In genomic region chr12:27142102-27142721, GRCh38 we compare ENCODE assay signal across 8 cellular contexts. TPM values are rescaled to one million over a fixed set of nuclear protein-coding genes. Genes with fewer than 3 reads are reported as not detected.
DNase-seq lines count a peak whose midpoint lies in the region; ATAC-seq and TF ChIP-seq lines count a peak whose summit lies in the region.

No MANE protein-coding gene starts in this region.

- H3K4me1 ChIP-seq in CD8-positive, alpha-beta T cell (ENCODE audit: insufficient read depth, low read length), result no peaks in the 10 kb centered on the region
- peaks cover 0 to 20% (median 10%) of the 10 kb centered on the region in 4 donors for H3K4me1 ChIP-seq in esophagus muscularis mucosa
- H3K4me1 ChIP-seq in upper lobe of left lung, result peaks cover 0 to 6% (median 3%) of the 10 kb centered on the region in 4 donors

- TF ChIP-seq EP300 in esophagus muscularis mucosa (IDR thresholded peaks at IDR 0.05) (no peak), upper lobe of left lung (IDR thresholded peaks at IDR 0.05) (no peak)

- no peaks in the 10 kb centered on the region for H3K36me3 ChIP-seq in CD8-positive, alpha-beta T cell (ENCODE audit: insufficient read depth, low read length)
- H3K36me3 ChIP-seq in esophagus muscularis mucosa, result no peaks in the 10 kb centered on the region
- H3K36me3 ChIP-seq in upper lobe of left lung, result no peaks in the 10 kb centered on the region

- H3K9me3 Mint-ChIP-seq in CD8-positive, alpha-beta T cell, result no peaks in the 10 kb centered on the region
- peaks cover 0 to 2% (median 0%) of the 10 kb centered on the region in 9 donors for H3K9me3 Mint-ChIP-seq in naive thymus-derived CD8-positive, alpha-beta T cell

- no peaks in the 10 kb centered on the region for H3K27me3 Mint-ChIP-seq in CD8-positive, alpha-beta T cell (ENCODE audit: low read depth)
- no peaks in the 10 kb centered on the region for H3K27me3 Mint-ChIP-seq in naive thymus-derived CD8-positive, alpha-beta T cell

- H3K4me3 Mint-ChIP-seq in CD8-positive, alpha-beta T cell, result no peak overlapping the region
- H3K4me3 Mint-ChIP-seq in naive thymus-derived CD8-positive, alpha-beta T cell, result peak overlapping the region in 1 of 10 donors; percentile 6

- H3K27me3 ChIP-seq in CD8-positive, alpha-beta T cell (ENCODE audit: insufficient read depth, low read length), result no peaks in the 10 kb centered on the region
- no peaks in the 10 kb centered on the region for H3K27me3 ChIP-seq in esophagus muscularis mucosa
- H3K27me3 ChIP-seq in upper lobe of left lung, result no peaks in the 10 kb centered on the region

- H3K36me3 Mint-ChIP-seq in CD8-positive, alpha-beta T cell, result peaks cover 3% of the 10 kb centered on the region
- H3K36me3 Mint-ChIP-seq in naive thymus-derived CD8-positive, alpha-beta T cell, result peaks cover 0 to 6% (median 2%) of the 10 kb centered on the region in 3 donors

- 31% methylated on average over 3 of the region's 3 CpGs for WGBS in esophagus muscularis mucosa
- 33 to 36% methylated on average over 3 of the region's 3 CpGs for WGBS in upper lobe of left lung, 2 donors

- no peak overlapping the region for H3K27ac ChIP-seq in CD8-positive, alpha-beta T cell (ENCODE audit: low read depth, low read length)
- H3K27ac ChIP-seq in esophagus muscularis mucosa (replicated peaks in 1 of 4) (no peak overlapping the region), upper lobe of left lung (no peak overlapping the region)

- no peak for TF ChIP-seq POLR2A in esophagus muscularis mucosa (IDR thresholded peaks at IDR 0.05; ENCODE audit: low read depth)
- no peak for TF ChIP-seq POLR2A in upper lobe of left lung (IDR thresholded peaks at IDR 0.05)

- peak; percentile 81 for TF ChIP-seq CTCF in CD8-positive, alpha-beta T cell (IDR thresholded peaks at IDR 0.05)
- peak; percentile 78 to 84 (median 81) for TF ChIP-seq CTCF in esophagus muscularis mucosa (IDR thresholded peaks at IDR 0.05)
- TF ChIP-seq CTCF in upper lobe of left lung (IDR thresholded peaks at IDR 0.05), result peak; percentile 41 to 67 (median 62)

- H3K4me3 ChIP-seq in CD8-positive, alpha-beta T cell (ENCODE audit: low read depth, low read length), result no peak overlapping the region
- H3K4me3 ChIP-seq in esophagus muscularis mucosa (no peak overlapping the region), upper lobe of left lung (no peak overlapping the region)

- H3K9me3 ChIP-seq in CD8-positive, alpha-beta T cell (ENCODE audit: low read length), result no peaks in the 10 kb centered on the region
- H3K9me3 ChIP-seq in esophagus muscularis mucosa (no peaks in the 10 kb centered on the region), upper lobe of left lung (no peaks in the 10 kb centered on the region)

- peak in 5 of 7 experiments; percentile 9 to 42 (median 22) for DNase-seq in CD8-positive, alpha-beta T cell
- DNase-seq in HCEC 1CT, result peak; percentile 81
- peak; percentile 27 for DNase-seq in NCI-H510A (lab: John Stamatoyannopoulos, UW)
- peak; percentile 33 to 51 for DNase-seq in activated CD4-positive, alpha-beta T cell treated with anti-CD3 and anti-CD28 coated beads, Interleukin-2, amount 50 U/mL, for 48 hours
- no peak for DNase-seq in esophagus muscularis mucosa (ENCODE audit: extremely low spot score)
- DNase-seq in naive thymus-derived CD8-positive, alpha-beta T cell, result peak in 8 of 10 donors; percentile 5 to 65 (median 24)
- peak in 1 of 2 donors; percentile 64 for DNase-seq in upper lobe of left lung

- intact Hi-C loops in CD8-positive, alpha-beta T cell (cut with DNase I, micrococcal nuclease), result loop anchor here (1.0 to 5.0 kb wide), 4 partner anchors 120 to 289 kb away; partner anchors contain the start of gene MED21 (in 1 of the 2)
- intact Hi-C loops in esophagus muscularis mucosa (cut with DNase I), result loop anchor here (5.0 to 10.0 kb wide), 4 partner anchors 103 to 207 kb away; partner anchors contain the start of genes FGFR1OP2, INTS13, MED21 and STK38L

- CTCF ChIA-PET in CD8-positive, alpha-beta T cell (lab: Charles Lee), result interaction anchor here (0.6 to 1.7 kb wide), 7 partner anchors 9 to 293 kb away, joined by 3 to 9 read pairs (median 3); no protein-coding TSS in a partner anchor

- ATAC-seq in CD8-positive, alpha-beta T cell, result peak; percentile 51
- ATAC-seq in naive thymus-derived CD8-positive, alpha-beta T cell, result peak in 1 of 2 donors; percentile 65
- ATAC-seq in upper lobe of left lung (ENCODE audit: low FRiP score in 2 of 2) (peak; percentile 89 to 95), HG02870 (IDR thresholded peaks at IDR 0.05; ENCODE audit: unreplicated experiment) (no peak)

- H3K27ac Mint-ChIP-seq in CD8-positive, alpha-beta T cell, result no peak overlapping the region
- no peak overlapping the region for H3K27ac Mint-ChIP-seq in naive thymus-derived CD8-positive, alpha-beta T cell

- H3K4me1 Mint-ChIP-seq in CD8-positive, alpha-beta T cell (ENCODE audit: low read depth), result peaks cover 6% of the 10 kb centered on the region
- peaks cover 0 to 15% (median 6%) of the 10 kb centered on the region in 4 donors for H3K4me1 Mint-ChIP-seq in naive thymus-derived CD8-positive, alpha-beta T cell

- POLR2A ChIA-PET in CD8-positive, alpha-beta T cell (lab: Charles Lee), result no interaction called here
- POLR2A ChIA-PET in naive thymus-derived CD8-positive, alpha-beta T cell (lab: Charles Lee), result no interaction called here

RNA-seq across cellular contexts. Expression of gene C12orf71, which starts 59.8 kb away (rescaled TPM):
- total RNA-seq in CD8-positive, alpha-beta T cell, result not detected
- total RNA-seq in esophagus muscularis mucosa, result not detected
- total RNA-seq in naive thymus-derived CD8-positive, alpha-beta T cell, result not detected
- not detected for polyA plus RNA-seq in naive thymus-derived CD8-positive, alpha-beta T cell
- not detected for total RNA-seq in upper lobe of left lung
